ENCODE assay signal across 8 cellular contexts in the genomic region with DNA sequence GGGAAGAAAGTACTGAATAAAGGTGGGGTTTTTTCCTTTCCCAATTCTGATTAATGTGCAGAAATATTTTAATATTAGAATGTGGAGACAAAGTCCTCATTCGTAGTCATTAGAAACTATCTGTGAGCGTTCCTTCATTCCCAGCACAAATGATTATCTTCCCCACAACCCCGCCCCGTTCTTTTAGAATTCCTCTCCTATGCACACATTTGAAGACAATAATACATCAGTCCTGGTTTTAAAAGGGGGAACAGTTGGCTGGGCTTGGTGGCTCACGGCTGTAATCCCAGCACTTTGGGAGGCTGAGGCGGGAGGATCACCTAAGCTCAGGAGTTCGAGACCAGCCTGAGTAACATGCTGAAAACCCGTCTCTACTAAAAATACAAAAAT. TPM values are rescaled to one million over a fixed set of nuclear protein-coding genes. Genes with fewer than 3 reads are reported as not detected.
DNase-seq lines count a peak whose midpoint lies in the region; ATAC-seq, FAIRE-seq and TF ChIP-seq lines count a peak whose summit lies in the region.

No MANE protein-coding gene starts in this region.

- intact Hi-C loops in HepG2 (cut with micrococcal nuclease; ENCODE audit: unreplicated experiment) (loop anchor here (5.0 kb wide), 3 partner anchors 95 to 560 kb away; no protein-coding TSS in a partner anchor), left colon (cut with DNase I, micrococcal nuclease) (no loop called here)

- peaks cover 28% of the 10 kb centered on the region for H3K4me1 Mint-ChIP-seq in activated T-cell treated with anti-CD3 and anti-CD28 coated beads, Interleukin-2, amount 50 U/mL, for 4 hours (ENCODE audit: low read depth)
- H3K4me1 Mint-ChIP-seq in activated naive CD8-positive, alpha-beta T cell (ENCODE audit: low read depth), result peaks cover 33% of the 10 kb centered on the region

- H3K36me3 Mint-ChIP-seq in activated T-cell treated with anti-CD3 and anti-CD28 coated beads, Interleukin-2, amount 50 U/mL, for 4 hours (ENCODE audit: insufficient read depth), result peaks cover 4% of the 10 kb centered on the region
- no peaks in the 10 kb centered on the region for H3K36me3 Mint-ChIP-seq in activated naive CD8-positive, alpha-beta T cell

- no peak for TF ChIP-seq POLR2A in HepG2 (IDR thresholded peaks at IDR 0.05; ENCODE audit: insufficient read depth in 1 of 2, low read depth in 2 of 2, low read length in 2 of 2)
- no peak for TF ChIP-seq POLR2A in tibial nerve (IDR thresholded peaks at IDR 0.05)

- H2AFZ ChIP-seq in HepG2 (ENCODE audit: low read length), result no peak overlapping the region

- no peak for TF ChIP-seq EP300 in HepG2 (IDR thresholded peaks at IDR 0.05; ENCODE audit: low read depth in 2 of 2, low read length in 2 of 2)
- TF ChIP-seq EP300 in HepG2 (CRISPR knock-in tag; IDR thresholded peaks at IDR 0.05; ENCODE audit: borderline replicate concordance), result no peak
- TF ChIP-seq EP300 in tibial nerve (IDR thresholded peaks at IDR 0.05), result no peak

- in situ Hi-C loops in HepG2 (cut with HindIII; ENCODE audit: extremely low pct_ligation_motif_present, low pct_unique_long_range_greater_than_20kb), result loop anchor here (5.0 kb wide), 1 partner anchor 215 kb away; no protein-coding TSS in a partner anchor

- CTCF ChIA-PET in HepG2 (lab: Yijun Ruan, JAX; ENCODE audit: low intra/inter-chr PET ratio, low total read pairs), result interaction anchor here (0.7 kb wide), 1 partner anchor 216 kb away, joined by 3 read pairs; no protein-coding TSS in a partner anchor

- H3K27me3 Mint-ChIP-seq in activated T-cell treated with anti-CD3 and anti-CD28 coated beads, Interleukin-2, amount 50 U/mL, for 4 hours (ENCODE audit: low read depth), result no peaks in the 10 kb centered on the region
- H3K27me3 Mint-ChIP-seq in activated naive CD8-positive, alpha-beta T cell, result no peaks in the 10 kb centered on the region

- peak overlapping the region; percentile 83 to 96 (median 85) for H3K4me3 ChIP-seq in HepG2 (replicated peaks in 1 of 3; ENCODE audit: insufficient read depth in 1 of 3, low read depth in 2 of 3, low read length in 3 of 3)
- peak overlapping the region; percentile 65 to 88 (median 74) for H3K4me3 ChIP-seq in tibial nerve

- peak overlapping the region; percentile 66 for H3K27ac Mint-ChIP-seq in activated naive CD8-positive, alpha-beta T cell

- no peak overlapping the region for H3K27ac ChIP-seq in HepG2 (ENCODE audit: extremely low read length, insufficient read depth, low read length)
- H3K27ac ChIP-seq in tibial nerve, result peak overlapping the region in 3 of 4 donors; percentile 89 to 97 (median 94)

- POLR2A ChIA-PET in HepG2 (lab: Yijun Ruan, JAX), result interaction anchor here (0.6 to 1.8 kb wide), 11 partner anchors 10 to 1179 kb away, joined by 3 to 10 read pairs (median 4); a partner anchor contains a TSS

- peaks cover 12% of the 10 kb centered on the region for H3K79me2 ChIP-seq in HepG2 (ENCODE audit: insufficient read depth, low read length)

- peak overlapping the region; percentile 99 for H3K4me3 Mint-ChIP-seq in activated T-cell treated with anti-CD3 and anti-CD28 coated beads, Interleukin-2, amount 50 U/mL, for 4 hours
- H3K4me3 Mint-ChIP-seq in activated naive CD8-positive, alpha-beta T cell, result peak overlapping the region; percentile 99

- no peaks in the 10 kb centered on the region; a peak in 2 of 5 replicates for H3K27me3 ChIP-seq in HepG2 (ENCODE audit: control insufficient read depth in 1 of 2, insufficient read depth in 2 of 2, low read length in 2 of 2)
- H3K27me3 ChIP-seq in tibial nerve, result no peaks in the 10 kb centered on the region

- FAIRE-seq in HepG2 (lab: Jason Lieb, UNC), result no peak

- H3K4me1 ChIP-seq in HepG2 (ENCODE audit: insufficient read depth, low read length), result peaks cover 51% of the 10 kb centered on the region
- H3K4me1 ChIP-seq in tibial nerve, result peaks cover 0 to 22% (median 16%) of the 10 kb centered on the region in 4 donors

- no peak for ATAC-seq in activated T-cell treated with anti-CD3 and anti-CD28 coated beads, Interleukin-2, amount 50 U/mL, for 4 hours
- no peak for ATAC-seq in HepG2
- ATAC-seq in GM19351 (IDR thresholded peaks at IDR 0.05; ENCODE audit: unreplicated experiment), result no peak
- no peak for ATAC-seq in left colon

- no peak for DNase-seq in activated T-cell treated with anti-CD3 and anti-CD28 coated beads, Interleukin-2, amount 50 U/mL, for 4 hours
- DNase-seq in activated T-cell treated with anti-CD3 and anti-CD28 coated beads for 4 hours, result no peak
- DNase-seq in HepG2 (ENCODE audit: low spot score), result no peak
- no peak for DNase-seq in tibial nerve (ENCODE audit: low spot score in 2 of 2)
- DNase-seq in left colon, result no peak
- no peak for DNase-seq in AG08396 (ENCODE audit: low spot score)

- no TSS peak for BruUV-seq in HepG2 (replicated peaks; lab: Mats Ljungman, UMichigan)

- H4K20me1 ChIP-seq in HepG2 (ENCODE audit: insufficient read depth, low read length), result no peaks in the 10 kb centered on the region; the same call in 1 of the 2 replicates

- no peaks in the 10 kb centered on the region for H3K9me3 Mint-ChIP-seq in activated T-cell treated with anti-CD3 and anti-CD28 coated beads, Interleukin-2, amount 50 U/mL, for 4 hours
- H3K9me3 Mint-ChIP-seq in activated naive CD8-positive, alpha-beta T cell (ENCODE audit: low read depth), result no peaks in the 10 kb centered on the region

- H3K9ac ChIP-seq in HepG2 (ENCODE audit: insufficient read depth, low read depth, low read length), result no peak overlapping the region

- TF ChIP-seq CTCF in HepG2 (CRISPR knock-in tag; IDR thresholded peaks at IDR 0.05) (no peak), tibial nerve (IDR thresholded peaks at IDR 0.05) (no peak)

- H3K4me2 ChIP-seq in HepG2 (ENCODE audit: low read depth, low read length), result peak overlapping the region; percentile 71

- WGBS in HepG2 (ENCODE audit: low lambda C conversion rate), result 45% methylated on average over 8 of the region's 8 CpGs
- 38 to 45% methylated on average over 8 of the region's 8 CpGs for WGBS in tibial nerve, 2 donors

- TF ChIP-seq RAD21 in HepG2 (CRISPR knock-in tag; IDR thresholded peaks at IDR 0.05), result no peak

- H3K36me3 ChIP-seq in HepG2 (replicated peaks in 1 of 2; ENCODE audit: control insufficient read depth in 1 of 2, insufficient read depth in 2 of 2, low read length in 2 of 2), result no peaks in the 10 kb centered on the region
- peaks cover 0 to 10% (median 0%) of the 10 kb centered on the region in 3 donors for H3K36me3 ChIP-seq in tibial nerve

- no peaks in the 10 kb centered on the region for H3K9me3 ChIP-seq in HepG2 (ENCODE audit: low read length)
- H3K9me3 ChIP-seq in tibial nerve, result no peaks in the 10 kb centered on the region

TF ChIP-seq in HepG2, 621 proteins besides CTCF, POLR2A, EP300 and RAD21 (continues in another document):
- TF ChIP-seq ZNF720 (CRISPR knock-in tag; IDR thresholded peaks at IDR 0.05) (no peak), ONECUT2 (CRISPR knock-in tag; IDR thresholded peaks at IDR 0.05) (no peak), ELF3 (CRISPR knock-in tag; IDR thresholded peaks at IDR 0.05) (no peak), MTF2 (CRISPR knock-in tag; IDR thresholded peaks at IDR 0.05; ENCODE audit: borderline replicate concordance) (no peak), CEBPB (IDR thresholded peaks at IDR 0.05; ENCODE audit: borderline replicate concordance, low read depth, low read length) (no peak), NFATC3 (CRISPR knock-in tag; IDR thresholded peaks at IDR 0.05) (no peak), MAFK (conservative IDR thresholded peaks at IDR 0.05 in 1 of 2, IDR thresholded peaks at IDR 0.05 in 1 of 2; ENCODE audit: low read length in 2 of 2) (no peak), ZNF569 (CRISPR knock-in tag; IDR thresholded peaks at IDR 0.05; ENCODE audit: borderline replicate concordance) (no peak)
- TF ChIP-seq, protein P1, sequence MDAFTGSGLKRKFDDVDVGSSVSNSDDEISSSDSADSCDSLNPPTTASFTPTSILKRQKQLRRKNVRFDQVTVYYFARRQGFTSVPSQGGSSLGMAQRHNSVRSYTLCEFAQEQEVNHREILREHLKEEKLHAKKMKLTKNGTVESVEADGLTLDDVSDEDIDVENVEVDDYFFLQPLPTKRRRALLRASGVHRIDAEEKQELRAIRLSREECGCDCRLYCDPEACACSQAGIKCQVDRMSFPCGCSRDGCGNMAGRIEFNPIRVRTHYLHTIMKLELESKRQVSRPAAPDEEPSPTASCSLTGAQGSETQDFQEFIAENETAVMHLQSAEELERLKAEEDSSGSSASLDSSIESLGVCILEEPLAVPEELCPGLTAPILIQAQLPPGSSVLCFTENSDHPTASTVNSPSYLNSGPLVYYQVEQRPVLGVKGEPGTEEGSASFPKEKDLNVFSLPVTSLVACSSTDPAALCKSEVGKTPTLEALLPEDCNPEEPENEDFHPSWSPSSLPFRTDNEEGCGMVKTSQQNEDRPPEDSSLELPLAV (CRISPR knock-in tag; conservative IDR thresholded peaks at IDR 0.05; ENCODE audit: low read depth), result no peak

RNA-seq across cellular contexts. Expression of a gene that starts 0.9 kb away (rescaled TPM):
- 10 to 100 TPM; 40.1 to 47.3 (median 42.4) TPM for total RNA-seq in activated T-cell treated with anti-CD3 and anti-CD28 coated beads, Interleukin-2, amount 50 U/mL, for 4 hours
- total RNA-seq in HepG2 (2016; rRNA removed; fragmentation: Illumina TruSeq; extraction: Trizol) (38.5 and 52.7 TPM in 2 replicates), tibial nerve (100 to 1,000 TPM in 1 of 4 donors, 10 to 100 TPM in 3; 55.3 to 109 (median 74.5) TPM), left colon (10 to 100 TPM; 63.8 to 65.6 TPM)
- 7.1 and 9.1 TPM in 2 replicates for total RNA-seq in HepG2 (2016; cell fraction: cytosol; rRNA removed; fragmentation: Illumina TruSeq; extraction: Trizol; ENCODE audit: low read depth)
- 38.4 and 54.3 TPM in 2 replicates for total RNA-seq in HepG2 (2016; cell fraction: insoluble cytoplasmic fraction; rRNA removed; fragmentation: Illumina TruSeq; extraction: Trizol)
- total RNA-seq in HepG2 (2016; cell fraction: membrane; rRNA removed; fragmentation: Illumina TruSeq; extraction: Trizol), result 14.3 and 17.8 TPM in 2 replicates
- total RNA-seq in HepG2 (2016; cell fraction: nucleus; rRNA removed; fragmentation: Illumina TruSeq; extraction: Trizol), result 19.4 and 21.3 TPM in 2 replicates
- 17.1 and 27.5 TPM in 2 replicates for polyA plus RNA-seq in HepG2 (2011; rRNA removed)
- polyA plus RNA-seq in HepG2 (2011; cell fraction: cytosol; rRNA removed), result 11.1 and 19.0 TPM in 2 replicates
- polyA plus RNA-seq in HepG2 (2011; cell fraction: nucleus; rRNA removed), result 6.4 and 7.2 TPM in 2 replicates
- polyA plus RNA-seq in HepG2 (2012), result 17.1 and 26.3 TPM in 2 replicates
- 3.8 and 4.1 TPM in 2 replicates for polyA plus RNA-seq in HepG2 (2016; cell fraction: cytosol; fragmentation: Illumina TruSeq; extraction: Trizol; ENCODE audit: low read depth)
- 44.3 and 45.9 TPM in 2 replicates for polyA plus RNA-seq in HepG2 (2016; cell fraction: insoluble cytoplasmic fraction; fragmentation: Illumina TruSeq; extraction: Trizol; ENCODE audit: low read depth)
- polyA plus RNA-seq in HepG2 (2016; cell fraction: membrane; fragmentation: Illumina TruSeq; extraction: Trizol; ENCODE audit: low read depth), result 9.1 and 10.6 TPM in 2 replicates
- 19.2 and 22.1 TPM in 2 replicates for polyA plus RNA-seq in HepG2 (2016; cell fraction: nucleus; fragmentation: Illumina TruSeq; extraction: Trizol; ENCODE audit: insufficient read depth, low read depth)
- 23.3 and 82.5 TPM in 2 replicates for polyA minus RNA-seq in HepG2 (2011; rRNA and poly(A)+ RNA removed; ENCODE audit: low replicate concordance)
- 19.5 and 19.6 TPM in 2 replicates for polyA minus RNA-seq in HepG2 (2011; cell fraction: cytosol; rRNA and poly(A)+ RNA removed)
- 14.4 and 23.9 TPM in 2 replicates for polyA minus RNA-seq in HepG2 (2011; cell fraction: nucleus; rRNA and poly(A)+ RNA removed)
